In the genomic region with DNA sequence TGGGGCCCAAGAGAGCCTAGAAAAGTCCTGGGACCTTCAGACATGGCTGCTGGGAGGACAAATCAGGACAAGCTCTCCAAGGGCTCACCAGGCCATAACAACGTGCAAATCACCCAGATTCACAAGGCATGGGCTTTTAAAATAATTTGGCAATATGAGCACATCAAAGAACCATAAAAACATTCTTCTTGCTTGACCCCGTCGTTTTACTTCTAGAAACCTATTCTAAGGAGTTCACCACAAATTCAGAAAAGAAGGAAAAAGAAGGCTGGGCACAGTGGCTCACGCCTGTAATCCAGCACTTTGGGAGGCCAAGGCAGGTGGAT, we compare ENCODE assay signal across 2 cellular contexts.
TF ChIP-seq lines count a peak whose summit lies in the region.

No MANE protein-coding gene starts in this region.

TF ChIP-seq in HepG2, 621 proteins besides CTCF, POLR2A, EP300 and RAD21 (continues in another document):
- no peak for TF ChIP-seq NFIC (IDR thresholded peaks at IDR 0.05; ENCODE audit: low read length)
- TF ChIP-seq ZNF274 (CRISPR knock-in tag; IDR thresholded peaks at IDR 0.05), result 0 out of 2 replicates have a peak, but pooled peaks have one; percentile 30
- 0 out of 2 replicates have a peak, but pooled peaks have one; percentile 61 for TF ChIP-seq ZNF598 (CRISPR knock-in tag; IDR thresholded peaks at IDR 0.05; ENCODE audit: borderline replicate concordance)
- 0 out of 2 replicates have a peak, but pooled peaks have one; percentile 1 for TF ChIP-seq PITX1 (CRISPR knock-in tag; IDR thresholded peaks at IDR 0.05)
- no peak for TF ChIP-seq PAF1 (CRISPR knock-in tag; IDR thresholded peaks at IDR 0.05)
- TF ChIP-seq ZSCAN21 (CRISPR knock-in tag; IDR thresholded peaks at IDR 0.05; ENCODE audit: borderline replicate concordance), result no peak
- TF ChIP-seq ZNF557 (CRISPR knock-in tag; IDR thresholded peaks at IDR 0.05), result no peak
- no peak for TF ChIP-seq RNF2 (conservative IDR thresholded peaks at IDR 0.05; ENCODE audit: low read depth)
- TF ChIP-seq PCBP1 (IDR thresholded peaks at IDR 0.05; ENCODE audit: borderline replicate concordance, low read depth, low read length), result no peak
- TF ChIP-seq, protein P1, sequence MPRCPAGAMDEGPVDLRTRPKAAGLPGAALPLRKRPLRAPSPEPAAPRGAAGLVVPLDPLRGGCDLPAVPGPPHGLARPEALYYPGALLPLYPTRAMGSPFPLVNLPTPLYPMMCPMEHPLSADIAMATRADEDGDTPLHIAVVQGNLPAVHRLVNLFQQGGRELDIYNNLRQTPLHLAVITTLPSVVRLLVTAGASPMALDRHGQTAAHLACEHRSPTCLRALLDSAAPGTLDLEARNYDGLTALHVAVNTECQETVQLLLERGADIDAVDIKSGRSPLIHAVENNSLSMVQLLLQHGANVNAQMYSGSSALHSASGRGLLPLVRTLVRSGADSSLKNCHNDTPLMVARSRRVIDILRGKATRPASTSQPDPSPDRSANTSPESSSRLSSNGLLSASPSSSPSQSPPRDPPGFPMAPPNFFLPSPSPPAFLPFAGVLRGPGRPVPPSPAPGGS (CRISPR knock-in tag; IDR thresholded peaks at IDR 0.05), result no peak
- TF ChIP-seq ZNF354B (CRISPR knock-in tag; IDR thresholded peaks at IDR 0.05), result 0 out of 2 replicates have a peak, but pooled peaks have one; percentile 42
- peak; percentile 3; the same call in 1 of the 2 replicates for TF ChIP-seq FOXC1 (CRISPR knock-in tag; IDR thresholded peaks at IDR 0.05; ENCODE audit: borderline replicate concordance)
- TF ChIP-seq, protein P2, sequence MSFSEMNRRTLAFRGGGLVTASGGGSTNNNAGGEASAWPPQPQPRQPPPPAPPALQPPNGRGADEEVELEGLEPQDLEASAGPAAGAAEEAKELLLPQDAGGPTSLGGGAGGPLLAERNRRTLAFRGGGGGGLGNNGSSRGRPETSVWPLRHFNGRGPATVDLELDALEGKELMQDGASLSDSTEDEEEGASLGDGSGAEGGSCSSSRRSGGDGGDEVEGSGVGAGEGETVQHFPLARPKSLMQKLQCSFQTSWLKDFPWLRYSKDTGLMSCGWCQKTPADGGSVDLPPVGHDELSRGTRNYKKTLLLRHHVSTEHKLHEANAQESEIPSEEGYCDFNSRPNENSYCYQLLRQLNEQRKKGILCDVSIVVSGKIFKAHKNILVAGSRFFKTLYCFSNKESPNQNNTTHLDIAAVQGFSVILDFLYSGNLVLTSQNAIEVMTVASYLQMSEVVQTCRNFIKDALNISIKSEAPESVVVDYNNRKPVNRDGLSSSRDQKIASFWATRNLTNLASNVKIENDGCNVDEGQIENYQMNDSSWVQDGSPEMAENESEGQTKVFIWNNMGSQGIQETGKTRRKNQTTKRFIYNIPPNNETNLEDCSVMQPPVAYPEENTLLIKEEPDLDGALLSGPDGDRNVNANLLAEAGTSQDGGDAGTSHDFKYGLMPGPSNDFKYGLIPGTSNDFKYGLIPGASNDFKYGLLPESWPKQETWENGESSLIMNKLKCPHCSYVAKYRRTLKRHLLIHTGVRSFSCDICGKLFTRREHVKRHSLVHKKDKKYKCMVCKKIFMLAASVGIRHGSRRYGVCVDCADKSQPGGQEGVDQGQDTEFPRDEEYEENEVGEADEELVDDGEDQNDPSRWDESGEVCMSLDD (CRISPR knock-in tag; IDR thresholded peaks at IDR 0.05; ENCODE audit: borderline replicate concordance), result no peak
- TF ChIP-seq, protein P3, sequence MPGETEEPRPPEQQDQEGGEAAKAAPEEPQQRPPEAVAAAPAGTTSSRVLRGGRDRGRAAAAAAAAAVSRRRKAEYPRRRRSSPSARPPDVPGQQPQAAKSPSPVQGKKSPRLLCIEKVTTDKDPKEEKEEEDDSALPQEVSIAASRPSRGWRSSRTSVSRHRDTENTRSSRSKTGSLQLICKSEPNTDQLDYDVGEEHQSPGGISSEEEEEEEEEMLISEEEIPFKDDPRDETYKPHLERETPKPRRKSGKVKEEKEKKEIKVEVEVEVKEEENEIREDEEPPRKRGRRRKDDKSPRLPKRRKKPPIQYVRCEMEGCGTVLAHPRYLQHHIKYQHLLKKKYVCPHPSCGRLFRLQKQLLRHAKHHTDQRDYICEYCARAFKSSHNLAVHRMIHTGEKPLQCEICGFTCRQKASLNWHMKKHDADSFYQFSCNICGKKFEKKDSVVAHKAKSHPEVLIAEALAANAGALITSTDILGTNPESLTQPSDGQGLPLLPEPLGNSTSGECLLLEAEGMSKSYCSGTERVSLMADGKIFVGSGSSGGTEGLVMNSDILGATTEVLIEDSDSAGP (CRISPR knock-in tag; IDR thresholded peaks at IDR 0.05; ENCODE audit: borderline replicate concordance), result 0 out of 2 replicates have a peak, but pooled peaks have one; percentile 10
- TF ChIP-seq ZNF501 (CRISPR knock-in tag; IDR thresholded peaks at IDR 0.05), result 0 out of 2 replicates have a peak, but pooled peaks have one; percentile 34
- TF ChIP-seq ZNF563 (CRISPR knock-in tag; IDR thresholded peaks at IDR 0.05), result 0 out of 2 replicates have a peak, but pooled peaks have one; percentile 11
- TF ChIP-seq, protein P4, sequence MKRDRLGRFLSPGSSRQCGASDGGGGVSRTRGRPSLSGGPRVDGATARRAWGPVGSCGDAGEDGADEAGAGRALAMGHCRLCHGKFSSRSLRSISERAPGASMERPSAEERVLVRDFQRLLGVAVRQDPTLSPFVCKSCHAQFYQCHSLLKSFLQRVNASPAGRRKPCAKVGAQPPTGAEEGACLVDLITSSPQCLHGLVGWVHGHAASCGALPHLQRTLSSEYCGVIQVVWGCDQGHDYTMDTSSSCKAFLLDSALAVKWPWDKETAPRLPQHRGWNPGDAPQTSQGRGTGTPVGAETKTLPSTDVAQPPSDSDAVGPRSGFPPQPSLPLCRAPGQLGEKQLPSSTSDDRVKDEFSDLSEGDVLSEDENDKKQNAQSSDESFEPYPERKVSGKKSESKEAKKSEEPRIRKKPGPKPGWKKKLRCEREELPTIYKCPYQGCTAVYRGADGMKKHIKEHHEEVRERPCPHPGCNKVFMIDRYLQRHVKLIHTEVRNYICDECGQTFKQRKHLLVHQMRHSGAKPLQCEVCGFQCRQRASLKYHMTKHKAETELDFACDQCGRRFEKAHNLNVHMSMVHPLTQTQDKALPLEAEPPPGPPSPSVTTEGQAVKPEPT (CRISPR knock-in tag; IDR thresholded peaks at IDR 0.05; ENCODE audit: low read depth), result 0 out of 2 replicates have a peak, but pooled peaks have one; percentile 4
- TF ChIP-seq, protein P5, sequence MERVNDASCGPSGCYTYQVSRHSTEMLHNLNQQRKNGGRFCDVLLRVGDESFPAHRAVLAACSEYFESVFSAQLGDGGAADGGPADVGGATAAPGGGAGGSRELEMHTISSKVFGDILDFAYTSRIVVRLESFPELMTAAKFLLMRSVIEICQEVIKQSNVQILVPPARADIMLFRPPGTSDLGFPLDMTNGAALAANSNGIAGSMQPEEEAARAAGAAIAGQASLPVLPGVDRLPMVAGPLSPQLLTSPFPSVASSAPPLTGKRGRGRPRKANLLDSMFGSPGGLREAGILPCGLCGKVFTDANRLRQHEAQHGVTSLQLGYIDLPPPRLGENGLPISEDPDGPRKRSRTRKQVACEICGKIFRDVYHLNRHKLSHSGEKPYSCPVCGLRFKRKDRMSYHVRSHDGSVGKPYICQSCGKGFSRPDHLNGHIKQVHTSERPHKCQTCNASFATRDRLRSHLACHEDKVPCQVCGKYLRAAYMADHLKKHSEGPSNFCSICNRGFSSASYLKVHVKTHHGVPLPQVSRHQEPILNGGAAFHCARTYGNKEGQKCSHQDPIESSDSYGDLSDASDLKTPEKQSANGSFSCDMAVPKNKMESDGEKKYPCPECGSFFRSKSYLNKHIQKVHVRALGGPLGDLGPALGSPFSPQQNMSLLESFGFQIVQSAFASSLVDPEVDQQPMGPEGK (CRISPR knock-in tag; IDR thresholded peaks at IDR 0.05), result no peak
- TF ChIP-seq PHF21A (CRISPR knock-in tag; IDR thresholded peaks at IDR 0.05), result no peak

TF ChIP-seq in HCT116, 20 proteins besides CTCF, POLR2A, EP300 and RAD21:
- TF ChIP-seq, protein P6, sequence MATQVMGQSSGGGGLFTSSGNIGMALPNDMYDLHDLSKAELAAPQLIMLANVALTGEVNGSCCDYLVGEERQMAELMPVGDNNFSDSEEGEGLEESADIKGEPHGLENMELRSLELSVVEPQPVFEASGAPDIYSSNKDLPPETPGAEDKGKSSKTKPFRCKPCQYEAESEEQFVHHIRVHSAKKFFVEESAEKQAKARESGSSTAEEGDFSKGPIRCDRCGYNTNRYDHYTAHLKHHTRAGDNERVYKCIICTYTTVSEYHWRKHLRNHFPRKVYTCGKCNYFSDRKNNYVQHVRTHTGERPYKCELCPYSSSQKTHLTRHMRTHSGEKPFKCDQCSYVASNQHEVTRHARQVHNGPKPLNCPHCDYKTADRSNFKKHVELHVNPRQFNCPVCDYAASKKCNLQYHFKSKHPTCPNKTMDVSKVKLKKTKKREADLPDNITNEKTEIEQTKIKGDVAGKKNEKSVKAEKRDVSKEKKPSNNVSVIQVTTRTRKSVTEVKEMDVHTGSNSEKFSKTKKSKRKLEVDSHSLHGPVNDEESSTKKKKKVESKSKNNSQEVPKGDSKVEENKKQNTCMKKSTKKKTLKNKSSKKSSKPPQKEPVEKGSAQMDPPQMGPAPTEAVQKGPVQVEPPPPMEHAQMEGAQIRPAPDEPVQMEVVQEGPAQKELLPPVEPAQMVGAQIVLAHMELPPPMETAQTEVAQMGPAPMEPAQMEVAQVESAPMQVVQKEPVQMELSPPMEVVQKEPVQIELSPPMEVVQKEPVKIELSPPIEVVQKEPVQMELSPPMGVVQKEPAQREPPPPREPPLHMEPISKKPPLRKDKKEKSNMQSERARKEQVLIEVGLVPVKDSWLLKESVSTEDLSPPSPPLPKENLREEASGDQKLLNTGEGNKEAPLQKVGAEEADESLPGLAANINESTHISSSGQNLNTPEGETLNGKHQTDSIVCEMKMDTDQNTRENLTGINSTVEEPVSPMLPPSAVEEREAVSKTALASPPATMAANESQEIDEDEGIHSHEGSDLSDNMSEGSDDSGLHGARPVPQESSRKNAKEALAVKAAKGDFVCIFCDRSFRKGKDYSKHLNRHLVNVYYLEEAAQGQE (IDR thresholded peaks at IDR 0.05; ENCODE audit: low read depth), result no peak
- TF ChIP-seq, protein P7, sequence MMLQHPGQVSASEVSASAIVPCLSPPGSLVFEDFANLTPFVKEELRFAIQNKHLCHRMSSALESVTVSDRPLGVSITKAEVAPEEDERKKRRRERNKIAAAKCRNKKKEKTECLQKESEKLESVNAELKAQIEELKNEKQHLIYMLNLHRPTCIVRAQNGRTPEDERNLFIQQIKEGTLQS (IDR thresholded peaks at IDR 0.05), result no peak
- TF ChIP-seq CBX3 (IDR thresholded peaks at IDR 0.05; ENCODE audit: low read depth) (no peak), ZNF274 (IDR thresholded peaks at IDR 0.05; ENCODE audit: low read depth, low read length) (no peak), CEBPB (IDR thresholded peaks at IDR 0.05; ENCODE audit: low read depth) (no peak), YY1 (IDR thresholded peaks at IDR 0.05; ENCODE audit: extremely low read depth, insufficient replicate concordance, low read depth, low read length) (no peak)
- TF ChIP-seq, protein P8, sequence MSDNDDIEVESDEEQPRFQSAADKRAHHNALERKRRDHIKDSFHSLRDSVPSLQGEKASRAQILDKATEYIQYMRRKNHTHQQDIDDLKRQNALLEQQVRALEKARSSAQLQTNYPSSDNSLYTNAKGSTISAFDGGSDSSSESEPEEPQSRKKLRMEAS (IDR thresholded peaks at IDR 0.05), result no peak
- TF ChIP-seq, protein P9, sequence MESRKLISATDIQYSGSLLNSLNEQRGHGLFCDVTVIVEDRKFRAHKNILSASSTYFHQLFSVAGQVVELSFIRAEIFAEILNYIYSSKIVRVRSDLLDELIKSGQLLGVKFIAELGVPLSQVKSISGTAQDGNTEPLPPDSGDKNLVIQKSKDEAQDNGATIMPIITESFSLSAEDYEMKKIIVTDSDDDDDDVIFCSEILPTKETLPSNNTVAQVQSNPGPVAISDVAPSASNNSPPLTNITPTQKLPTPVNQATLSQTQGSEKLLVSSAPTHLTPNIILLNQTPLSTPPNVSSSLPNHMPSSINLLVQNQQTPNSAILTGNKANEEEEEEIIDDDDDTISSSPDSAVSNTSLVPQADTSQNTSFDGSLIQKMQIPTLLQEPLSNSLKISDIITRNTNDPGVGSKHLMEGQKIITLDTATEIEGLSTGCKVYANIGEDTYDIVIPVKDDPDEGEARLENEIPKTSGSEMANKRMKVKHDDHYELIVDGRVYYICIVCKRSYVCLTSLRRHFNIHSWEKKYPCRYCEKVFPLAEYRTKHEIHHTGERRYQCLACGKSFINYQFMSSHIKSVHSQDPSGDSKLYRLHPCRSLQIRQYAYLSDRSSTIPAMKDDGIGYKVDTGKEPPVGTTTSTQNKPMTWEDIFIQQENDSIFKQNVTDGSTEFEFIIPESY (IDR thresholded peaks at IDR 0.05; ENCODE audit: extremely low read depth, insufficient replicate concordance, low read length), result no peak
